Comparison of ENCODE assay signal across 17 cellular contexts in the genomic region with DNA sequence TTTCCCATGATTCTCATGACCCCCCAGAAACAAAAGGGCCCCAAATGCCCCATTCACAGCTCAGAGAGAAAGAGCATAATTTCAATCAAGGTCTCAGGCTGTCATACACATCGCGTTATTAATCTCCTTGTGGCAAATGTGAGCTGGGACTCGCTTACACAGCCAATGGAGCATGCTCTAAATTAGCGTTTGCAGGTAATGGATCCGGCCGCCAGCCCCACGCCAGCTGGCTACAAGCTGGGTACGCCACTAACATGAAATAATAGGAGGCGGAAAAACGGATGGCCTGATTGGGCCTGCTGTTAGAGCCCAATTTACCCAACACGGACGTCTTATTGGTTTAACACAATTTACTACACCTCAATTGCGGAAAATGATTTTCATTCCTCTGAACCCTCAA.
DNase-seq lines count a peak whose midpoint lies in the region; ATAC-seq lines count a peak whose summit lies in the region.
"Had no signal": no experiment of that assay in that cellular context is flagged by ENCODE, and none has a peak within 500 bp of the region (broad histone marks: within the 10 kb centered on the region; RNA-seq: fewer than 3 reads in every experiment).

No MANE protein-coding gene starts in this region.

- ATAC-seq in sciatic nerve, result no peak

- DNase-seq in activated CD8-positive, alpha-beta memory T cell treated with anti-CD3 and anti-CD28 coated beads, Interleukin-2, amount 50 U/mL, for 48 hours, result peak; percentile 28
- no peak for DNase-seq in activated CD8-positive, alpha-beta memory T cell treated with anti-CD3 and anti-CD28 coated beads, Interleukin-2, amount 50 U/mL, for 4 hours
- DNase-seq in NCI-H2171 treated with DMSO at 0.1 percent for 48 hours (lab: John Stamatoyannopoulos, UW), result peak; percentile 97
- DNase-seq in left kidney (ENCODE audit: low read depth, low spot score), result peak; percentile 56
- peak; percentile 21 for DNase-seq in sciatic nerve (ENCODE audit: low spot score)
- no peak for DNase-seq in NCI-H510A (lab: John Stamatoyannopoulos, UW)
- DNase-seq in T-helper 2 cell, result no peak
- DNase-seq: COR-L47, GF-D8, IMR-90, Karpas-422, MG63, NCI-H1092 treated with DMSO at 0.1 percent for 48 hours, NCI-H187 treated with DMSO at 0.1 percent for 48 hours, NCI-H774, Right ventricle myocardium superior, T-helper 1 cell had no signal

- intact Hi-C loops in sciatic nerve (cut with DNase I), result no loop called here

Comparison
In these comparisons a context has a peak if more than half of its experiments do, and no peak if none do; other contexts are left out.
1. DNase-seq: peak in activated CD8-positive, alpha-beta memory T cell treated with anti-CD3 and anti-CD28 coated beads, Interleukin-2, amount 50 U/mL, for 48 hours (single experiment), NCI-H2171 treated with DMSO at 0.1 percent for 48 hours (single experiment), left kidney (single experiment) and sciatic nerve (single experiment); none in activated CD8-positive, alpha-beta memory T cell treated with anti-CD3 and anti-CD28 coated beads, Interleukin-2, amount 50 U/mL, for 4 hours (single experiment), NCI-H510A (single experiment) and T-helper 2 cell (0 of 5).